ENCODE assay signal across 11 cellular contexts in the genomic region with DNA sequence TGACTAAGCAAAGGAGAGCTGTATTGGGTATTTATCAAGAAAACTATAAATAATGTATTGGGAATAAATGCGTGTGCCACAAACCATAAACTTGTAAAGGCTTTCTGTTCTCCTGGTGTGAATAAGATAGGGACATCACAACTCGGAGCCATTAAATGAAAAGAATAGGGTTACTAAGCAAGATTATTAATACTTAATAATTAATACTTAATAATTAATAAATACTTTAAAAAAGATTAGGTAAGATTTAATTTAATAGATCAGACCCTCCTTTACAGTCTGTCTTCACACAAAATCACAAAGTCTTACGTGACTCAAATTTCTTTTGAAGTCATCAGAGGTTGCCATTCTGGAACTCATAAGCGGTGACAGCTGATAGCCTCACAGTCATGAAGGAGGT.
"Had no signal": no experiment of that assay in that cellular context is flagged by ENCODE, and none has a peak within 500 bp of the region (broad histone marks: within the 10 kb centered on the region; RNA-seq: fewer than 3 reads in every experiment).

No MANE protein-coding gene starts in this region.

- H3K9me3 ChIP-seq: HAP-1 had no signal

- H3K4me2 ChIP-seq: GM23338 had no signal

- H3K4me3 Mint-ChIP-seq: GM23338, H9, HFFc6 had no signal

- H3K9ac ChIP-seq: GM23248 had no signal

- H2AFZ ChIP-seq: GM23248, GM23338 had no signal

- FAIRE-seq: H1, H54 had no signal

- H3K36me3 ChIP-seq: HAP-1 had no signal

- H3K4me3 ChIP-seq: GM23248, GM23338, HAP-1 had no signal

- H3K4me1 ChIP-seq: HAP-1 had no signal

- DNase-seq: GM23248, GOT3, H7, H9, HCEC 1CT, HFFc6 had no signal

- H3K4me1 Mint-ChIP-seq: GM23338, H9 had no signal

- H3K27ac ChIP-seq: GM23248 had no signal

- H3K27ac Mint-ChIP-seq: GM23338, H9, HFFc6 had no signal

- ATAC-seq: GM23338, HCT116 had no signal
